ENCODE assay signal across 27 cellular contexts in genomic region chr2:3263487-3263886, GRCh38.
"Had no signal": no experiment of that assay in that cellular context is flagged by ENCODE, and none has a peak within 500 bp of the region (broad histone marks: within the 10 kb centered on the region; RNA-seq: fewer than 3 reads in every experiment).

No MANE protein-coding gene starts in this region.

- H3K4me3 ChIP-seq: esophagus squamous epithelium, lung, mucosa of descending colon, pancreas, prostate gland, right atrium auricular region, skin epidermis, testis, tibial nerve, upper lobe of right lung, uterus had no signal

- H3K27me3 ChIP-seq: esophagus squamous epithelium, pancreas, right atrium auricular region, testis, tibial nerve, upper lobe of right lung, uterus had no signal

- H3K36me3 ChIP-seq: pancreas, prostate gland, right atrium auricular region, upper lobe of right lung, uterus had no signal

- H3K9me3 ChIP-seq: esophagus squamous epithelium, mucosa of descending colon, pancreas, prostate gland, right atrium auricular region, testis, tibial nerve, upper lobe of right lung, uterus had no signal

- H3K36me3 Mint-ChIP-seq: natural killer cell treated with Interleukin-12 subunit alpha and Interleukin-12 subunit beta and Interleukin-15 and Interleukin-18, amount 100 ng/mL, for 72 hours had no signal

- H3K9me3 Mint-ChIP-seq: effector memory CD8-positive, alpha-beta T cell; immature natural killer cell; memory B cell; mesothelial cell of epicardium; naive B cell; natural killer cell treated with Interleukin-12 subunit alpha and Interleukin-12 subunit beta and Interleukin-15 and Interleukin-18, amount 100 ng/mL, for 72 hours had no signal

- H3K27ac Mint-ChIP-seq: immature natural killer cell, mesothelial cell of epicardium had no signal

- H3K4me1 Mint-ChIP-seq: memory B cell, mesothelial cell of epicardium had no signal

- ATAC-seq: effector memory CD8-positive, alpha-beta T cell had no signal

- H3K27me3 Mint-ChIP-seq: effector memory CD8-positive, alpha-beta T cell; memory B cell; naive B cell; natural killer cell treated with Interleukin-12 subunit alpha and Interleukin-12 subunit beta and Interleukin-15 and Interleukin-18, amount 100 ng/mL, for 72 hours had no signal

- H3K4me1 ChIP-seq: pancreas, prostate gland, tibial nerve, upper lobe of right lung, uterus had no signal

- H3K27ac ChIP-seq: esophagus squamous epithelium, pancreas, prostate gland, right atrium auricular region, skin epidermis, testis, tibial nerve, upper lobe of right lung, uterus had no signal

- DNase-seq: cerebellar nuclear complex; cortex of kidney; effector memory CD8-positive, alpha-beta T cell; erythroblast; esophagus squamous epithelium; foreskin melanocyte; hypothalamus; immature natural killer cell; mucosa of descending colon; naive B cell; occipital lobe; pancreas; stimulated activated CD4-positive, alpha-beta T cell treated with anti-CD3 and anti-CD28 coated beads, Interleukin-15, amount 100 ng/mL, for 24 hours; stimulated activated CD4-positive, alpha-beta T cell treated with anti-CD3 and anti-CD28 coated beads, Interleukin-2, amount 100 ng/mL, for 48 hours; stimulated activated naive CD4-positive, alpha-beta T cell; substantia nigra; upper lobe of right lung; uterus had no signal

- H3K4me3 Mint-ChIP-seq: effector memory CD8-positive, alpha-beta T cell; immature natural killer cell; memory B cell; mesothelial cell of epicardium; naive B cell; natural killer cell treated with Interleukin-12 subunit alpha and Interleukin-12 subunit beta and Interleukin-15 and Interleukin-18, amount 100 ng/mL, for 72 hours had no signal
